Comparison of ENCODE assay signal across 1 cellular context in genomic region chr9:112717669-112718331, GRCh38.
A peak's percentile ranks its signal among the peaks of the same experiment; 100 is the strongest.
TF ChIP-seq lines count a peak whose summit lies in the region.

Gene INIP (minus strand): TSS chr9:112718117. CDS start chr9:112716485, 1,632 bp downstream.

TF ChIP-seq in HepG2, 621 proteins besides CTCF, POLR2A, EP300 and RAD21 (continued from another document and continues in another):
- no peak for TF ChIP-seq ZFYVE20 (CRISPR knock-in tag; IDR thresholded peaks at IDR 0.05; ENCODE audit: borderline replicate concordance, low read depth)
- no peak; the same call in 1 of the 2 replicates for TF ChIP-seq ZNF597 (CRISPR knock-in tag; IDR thresholded peaks at IDR 0.05)
- TF ChIP-seq, protein P1, sequence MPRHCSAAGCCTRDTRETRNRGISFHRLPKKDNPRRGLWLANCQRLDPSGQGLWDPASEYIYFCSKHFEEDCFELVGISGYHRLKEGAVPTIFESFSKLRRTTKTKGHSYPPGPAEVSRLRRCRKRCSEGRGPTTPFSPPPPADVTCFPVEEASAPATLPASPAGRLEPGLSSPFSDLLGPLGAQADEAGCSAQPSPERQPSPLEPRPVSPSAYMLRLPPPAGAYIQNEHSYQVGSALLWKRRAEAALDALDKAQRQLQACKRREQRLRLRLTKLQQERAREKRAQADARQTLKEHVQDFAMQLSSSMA (CRISPR knock-in tag; IDR thresholded peaks at IDR 0.05), result no peak
- TF ChIP-seq ZNF329 (CRISPR knock-in tag; IDR thresholded peaks at IDR 0.05; ENCODE audit: low read depth), result no peak
- TF ChIP-seq HMGA1 (CRISPR knock-in tag; conservative IDR thresholded peaks at IDR 0.05), result no peak
- no peak for TF ChIP-seq KLF15 (CRISPR knock-in tag; IDR thresholded peaks at IDR 0.05; ENCODE audit: borderline replicate concordance)
- TF ChIP-seq KAT8 (CRISPR knock-in tag; IDR thresholded peaks at IDR 0.05), result peak; percentile 82
- peak; percentile 85 for TF ChIP-seq CREM (IDR thresholded peaks at IDR 0.05)
- TF ChIP-seq CREM (CRISPR knock-in tag; IDR thresholded peaks at IDR 0.05), result no peak
- TF ChIP-seq ZNF234 (CRISPR knock-in tag; conservative IDR thresholded peaks at IDR 0.05), result no peak
- TF ChIP-seq POLR2G (IDR thresholded peaks at IDR 0.05; ENCODE audit: low read depth, low read length), result peak; percentile 74
- TF ChIP-seq U2AF1 (optimal IDR thresholded peaks at IDR 0.05; ENCODE audit: low read depth, low read length), result no peak
- TF ChIP-seq GFI1 (CRISPR knock-in tag; IDR thresholded peaks at IDR 0.05; ENCODE audit: borderline replicate concordance), result no peak
- no peak for TF ChIP-seq ETV6 (CRISPR knock-in tag; conservative IDR thresholded peaks at IDR 0.05)
- TF ChIP-seq, protein P2, sequence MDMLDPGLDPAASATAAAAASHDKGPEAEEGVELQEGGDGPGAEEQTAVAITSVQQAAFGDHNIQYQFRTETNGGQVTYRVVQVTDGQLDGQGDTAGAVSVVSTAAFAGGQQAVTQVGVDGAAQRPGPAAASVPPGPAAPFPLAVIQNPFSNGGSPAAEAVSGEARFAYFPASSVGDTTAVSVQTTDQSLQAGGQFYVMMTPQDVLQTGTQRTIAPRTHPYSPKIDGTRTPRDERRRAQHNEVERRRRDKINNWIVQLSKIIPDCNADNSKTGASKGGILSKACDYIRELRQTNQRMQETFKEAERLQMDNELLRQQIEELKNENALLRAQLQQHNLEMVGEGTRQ (IDR thresholded peaks at IDR 0.05; ENCODE audit: low read depth, low read length), result no peak
- TF ChIP-seq, protein P2 (CRISPR knock-in tag; IDR thresholded peaks at IDR 0.05; ENCODE audit: borderline replicate concordance), result no peak
- no peak for TF ChIP-seq ZNF652 (CRISPR knock-in tag; IDR thresholded peaks at IDR 0.05; ENCODE audit: borderline replicate concordance, low read depth)
- TF ChIP-seq, protein P3, sequence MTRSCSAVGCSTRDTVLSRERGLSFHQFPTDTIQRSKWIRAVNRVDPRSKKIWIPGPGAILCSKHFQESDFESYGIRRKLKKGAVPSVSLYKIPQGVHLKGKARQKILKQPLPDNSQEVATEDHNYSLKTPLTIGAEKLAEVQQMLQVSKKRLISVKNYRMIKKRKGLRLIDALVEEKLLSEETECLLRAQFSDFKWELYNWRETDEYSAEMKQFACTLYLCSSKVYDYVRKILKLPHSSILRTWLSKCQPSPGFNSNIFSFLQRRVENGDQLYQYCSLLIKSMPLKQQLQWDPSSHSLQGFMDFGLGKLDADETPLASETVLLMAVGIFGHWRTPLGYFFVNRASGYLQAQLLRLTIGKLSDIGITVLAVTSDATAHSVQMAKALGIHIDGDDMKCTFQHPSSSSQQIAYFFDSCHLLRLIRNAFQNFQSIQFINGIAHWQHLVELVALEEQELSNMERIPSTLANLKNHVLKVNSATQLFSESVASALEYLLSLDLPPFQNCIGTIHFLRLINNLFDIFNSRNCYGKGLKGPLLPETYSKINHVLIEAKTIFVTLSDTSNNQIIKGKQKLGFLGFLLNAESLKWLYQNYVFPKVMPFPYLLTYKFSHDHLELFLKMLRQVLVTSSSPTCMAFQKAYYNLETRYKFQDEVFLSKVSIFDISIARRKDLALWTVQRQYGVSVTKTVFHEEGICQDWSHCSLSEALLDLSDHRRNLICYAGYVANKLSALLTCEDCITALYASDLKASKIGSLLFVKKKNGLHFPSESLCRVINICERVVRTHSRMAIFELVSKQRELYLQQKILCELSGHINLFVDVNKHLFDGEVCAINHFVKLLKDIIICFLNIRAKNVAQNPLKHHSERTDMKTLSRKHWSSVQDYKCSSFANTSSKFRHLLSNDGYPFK (CRISPR knock-in tag; IDR thresholded peaks at IDR 0.05; ENCODE audit: borderline replicate concordance), result peak; percentile 78; the same call in 1 of the 2 replicates
- TF ChIP-seq, protein P4, sequence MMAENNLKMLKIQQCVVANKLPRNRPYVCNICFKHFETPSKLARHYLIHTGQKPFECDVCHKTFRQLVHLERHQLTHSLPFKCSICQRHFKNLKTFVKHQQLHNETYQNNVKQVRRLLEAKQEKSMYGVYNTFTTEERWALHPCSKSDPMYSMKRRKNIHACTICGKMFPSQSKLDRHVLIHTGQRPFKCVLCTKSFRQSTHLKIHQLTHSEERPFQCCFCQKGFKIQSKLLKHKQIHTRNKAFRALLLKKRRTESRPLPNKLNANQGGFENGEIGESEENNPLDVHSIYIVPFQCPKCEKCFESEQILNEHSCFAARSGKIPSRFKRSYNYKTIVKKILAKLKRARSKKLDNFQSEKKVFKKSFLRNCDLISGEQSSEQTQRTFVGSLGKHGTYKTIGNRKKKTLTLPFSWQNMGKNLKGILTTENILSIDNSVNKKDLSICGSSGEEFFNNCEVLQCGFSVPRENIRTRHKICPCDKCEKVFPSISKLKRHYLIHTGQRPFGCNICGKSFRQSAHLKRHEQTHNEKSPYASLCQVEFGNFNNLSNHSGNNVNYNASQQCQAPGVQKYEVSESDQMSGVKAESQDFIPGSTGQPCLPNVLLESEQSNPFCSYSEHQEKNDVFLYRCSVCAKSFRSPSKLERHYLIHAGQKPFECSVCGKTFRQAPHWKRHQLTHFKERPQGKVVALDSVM (CRISPR knock-in tag; IDR thresholded peaks at IDR 0.05), result no peak
- TF ChIP-seq ZMAT3 (CRISPR knock-in tag; conservative IDR thresholded peaks at IDR 0.05), result no peak
- no peak for TF ChIP-seq ZNF382 (CRISPR knock-in tag; IDR thresholded peaks at IDR 0.05; ENCODE audit: borderline replicate concordance)
- TF ChIP-seq EHMT2 (IDR thresholded peaks at IDR 0.05; ENCODE audit: borderline replicate concordance, low read depth, low read length), result no peak
- TF ChIP-seq PHF5A (CRISPR knock-in tag; IDR thresholded peaks at IDR 0.05; ENCODE audit: low read depth, unreplicated experiment), result no peak
- no peak for TF ChIP-seq CBX2 (IDR thresholded peaks at IDR 0.05; ENCODE audit: low read depth, low read length)
- TF ChIP-seq CBX2 (CRISPR knock-in tag; IDR thresholded peaks at IDR 0.05; ENCODE audit: low read depth), result no peak
- no peak for TF ChIP-seq SATB2 (CRISPR knock-in tag; IDR thresholded peaks at IDR 0.05)
- no peak for TF ChIP-seq NR2F6 (IDR thresholded peaks at IDR 0.05)
- no peak for TF ChIP-seq NR2F6 (CRISPR knock-in tag; IDR thresholded peaks at IDR 0.05)
- peak; percentile 64; the same call in 1 of the 2 replicates for TF ChIP-seq KDM2A (CRISPR knock-in tag; IDR thresholded peaks at IDR 0.05; ENCODE audit: borderline replicate concordance, low read depth)
- TF ChIP-seq ARID3A (IDR thresholded peaks at IDR 0.05; ENCODE audit: low read depth, low read length), result no peak
- no peak for TF ChIP-seq ZBTB8A (CRISPR knock-in tag; IDR thresholded peaks at IDR 0.05; ENCODE audit: borderline replicate concordance, low read depth)
- TF ChIP-seq NKX3-1 (CRISPR knock-in tag; IDR thresholded peaks at IDR 0.05), result no peak
- 0 out of 2 replicates have a peak, but pooled peaks have one; percentile 45 for TF ChIP-seq SALL2 (CRISPR knock-in tag; IDR thresholded peaks at IDR 0.05)
- TF ChIP-seq HDAC6 (IDR thresholded peaks at IDR 0.05; ENCODE audit: low read depth, low read length), result no peak
- peak; percentile 78 for TF ChIP-seq KDM5A (IDR thresholded peaks at IDR 0.05; ENCODE audit: borderline replicate concordance, low read length)
- no peak for TF ChIP-seq HOXA7 (CRISPR knock-in tag; IDR thresholded peaks at IDR 0.05)
- TF ChIP-seq ZNF282 (IDR thresholded peaks at IDR 0.05; ENCODE audit: partially characterized antibody), result no peak
- TF ChIP-seq CENPX (CRISPR knock-in tag; IDR thresholded peaks at IDR 0.05), result no peak
- no peak for TF ChIP-seq ZNF670 (CRISPR knock-in tag; IDR thresholded peaks at IDR 0.05; ENCODE audit: borderline replicate concordance)
- TF ChIP-seq, protein P5, sequence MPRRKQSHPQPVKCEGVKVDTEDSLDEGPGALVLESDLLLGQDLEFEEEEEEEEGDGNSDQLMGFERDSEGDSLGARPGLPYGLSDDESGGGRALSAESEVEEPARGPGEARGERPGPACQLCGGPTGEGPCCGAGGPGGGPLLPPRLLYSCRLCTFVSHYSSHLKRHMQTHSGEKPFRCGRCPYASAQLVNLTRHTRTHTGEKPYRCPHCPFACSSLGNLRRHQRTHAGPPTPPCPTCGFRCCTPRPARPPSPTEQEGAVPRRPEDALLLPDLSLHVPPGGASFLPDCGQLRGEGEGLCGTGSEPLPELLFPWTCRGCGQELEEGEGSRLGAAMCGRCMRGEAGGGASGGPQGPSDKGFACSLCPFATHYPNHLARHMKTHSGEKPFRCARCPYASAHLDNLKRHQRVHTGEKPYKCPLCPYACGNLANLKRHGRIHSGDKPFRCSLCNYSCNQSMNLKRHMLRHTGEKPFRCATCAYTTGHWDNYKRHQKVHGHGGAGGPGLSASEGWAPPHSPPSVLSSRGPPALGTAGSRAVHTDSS (CRISPR knock-in tag; conservative IDR thresholded peaks at IDR 0.05), result no peak
- TF ChIP-seq ZNF646 (CRISPR knock-in tag; IDR thresholded peaks at IDR 0.05), result no peak
- peak; percentile 82 for TF ChIP-seq NFYC (CRISPR knock-in tag; IDR thresholded peaks at IDR 0.05)
- no peak for TF ChIP-seq ZNF253 (CRISPR knock-in tag; IDR thresholded peaks at IDR 0.05; ENCODE audit: borderline replicate concordance)
- no peak for TF ChIP-seq ZNF598 (CRISPR knock-in tag; IDR thresholded peaks at IDR 0.05; ENCODE audit: borderline replicate concordance)
- TF ChIP-seq PTBP1 (IDR thresholded peaks at IDR 0.05; ENCODE audit: low read depth, low read length, poor library complexity, severe bottlenecking), result peak; percentile 63
- TF ChIP-seq ZNF570 (CRISPR knock-in tag; IDR thresholded peaks at IDR 0.05; ENCODE audit: borderline replicate concordance), result no peak
- no peak for TF ChIP-seq ZNF589 (CRISPR knock-in tag; conservative IDR thresholded peaks at IDR 0.05)
- TF ChIP-seq YEATS2 (CRISPR knock-in tag; IDR thresholded peaks at IDR 0.05; ENCODE audit: borderline replicate concordance), result peak; percentile 67; the same call in 1 of the 2 replicates
- TF ChIP-seq ZNF619 (CRISPR knock-in tag; IDR thresholded peaks at IDR 0.05), result no peak
- TF ChIP-seq DR1 (CRISPR knock-in tag; IDR thresholded peaks at IDR 0.05), result no peak
- TF ChIP-seq REPIN1 (CRISPR knock-in tag; IDR thresholded peaks at IDR 0.05; ENCODE audit: borderline replicate concordance, low read depth), result peak; percentile 77; the same call in 1 of the 2 replicates
- TF ChIP-seq KLF11 (CRISPR knock-in tag; IDR thresholded peaks at IDR 0.05), result no peak
